ENCODE assay signal across 19 cellular contexts in genomic region chr17:13735444-13735843, GRCh38.
A peak's percentile ranks its signal among the peaks of the same experiment; 100 is the strongest.
DNase-seq lines count a peak whose midpoint lies in the region; FAIRE-seq and TF ChIP-seq lines count a peak whose summit lies in the region.
"Had no signal": no experiment of that assay in that cellular context is flagged by ENCODE, and none has a peak within 500 bp of the region (broad histone marks: within the 10 kb centered on the region; RNA-seq: fewer than 3 reads in every experiment).

No MANE protein-coding gene starts in this region.

- no peaks in the 10 kb centered on the region for H3K4me1 ChIP-seq in smooth muscle cell (ENCODE audit: low read depth)
- no peaks in the 10 kb centered on the region for H3K4me1 ChIP-seq in small intestine (ENCODE audit: control insufficient read depth in 2 of 2, insufficient read depth in 1 of 2, low read depth in 1 of 2, low read length in 1 of 2)
- H3K4me1 ChIP-seq: heart left ventricle, testis had no signal

- H3K9ac ChIP-seq in smooth muscle cell (ENCODE audit: low read depth), result no peak overlapping the region

- no peaks in the 10 kb centered on the region for H3K36me3 ChIP-seq in smooth muscle cell (ENCODE audit: low read depth)
- H3K36me3 ChIP-seq in small intestine (ENCODE audit: control insufficient read depth in 2 of 2, insufficient read depth in 2 of 2, low read length in 2 of 2), result no peaks in the 10 kb centered on the region
- H3K36me3 ChIP-seq: heart left ventricle had no signal

- 11% methylated on average over 2 of the region's 2 CpGs for WGBS in smooth muscle cell (ENCODE audit: low lambda C conversion rate)
- 31 to 55% (median 42%) methylated on average over 2 of the region's 2 CpGs for WGBS in small intestine, 3 donors

- no peaks in the 10 kb centered on the region for H4K20me1 ChIP-seq in smooth muscle cell (ENCODE audit: low read depth)

- H3K9me3 ChIP-seq in smooth muscle cell (replicated peaks; ENCODE audit: low read depth) (no peaks in the 10 kb centered on the region), small intestine (ENCODE audit: control insufficient read depth, low read depth) (no peaks in the 10 kb centered on the region)
- H3K9me3 ChIP-seq: heart left ventricle, testis had no signal

- DNase-seq in ELF-1 (ENCODE audit: low read depth, low spot score) (peak; percentile 43), OCI-M1 (lab: John Stamatoyannopoulos, UW) (peak; percentile 75), fibroblast of gingiva (ENCODE audit: low read depth) (peak; percentile 14), smooth muscle cell (lab: John Stamatoyannopoulos, UW; ENCODE audit: unreplicated experiment) (no peak), posterior vena cava (ENCODE audit: low spot score) (no peak), NCI-H510A treated with DMSO at 0.1 percent for 48 hours (lab: John Stamatoyannopoulos, UW) (no peak), small intestine (no peak)
- DNase-seq: activated gamma-delta T cell; aorta; heart left ventricle; kidney glomerular epithelial cell; NCI-H1048; NCI-H2107; nucleus accumbens; stimulated activated CD4-positive, alpha-beta T cell treated with anti-CD3 and anti-CD28 coated beads, Interleukin-4, amount 100 ng/mL, for 1 hour; testis had no signal

- H3K4me2 ChIP-seq in smooth muscle cell, result no peak overlapping the region

- H3K27me3 ChIP-seq in smooth muscle cell (ENCODE audit: low read depth), result no peaks in the 10 kb centered on the region
- no peaks in the 10 kb centered on the region for H3K27me3 ChIP-seq in small intestine (ENCODE audit: control insufficient read depth in 2 of 2, insufficient read depth in 2 of 2, low read length in 2 of 2)
- H3K27me3 ChIP-seq: heart left ventricle, testis had no signal

- intact Hi-C loops in posterior vena cava (cut with DNase I), result no loop called here

- H3K27ac ChIP-seq in smooth muscle cell (ENCODE audit: low read depth) (peak overlapping the region; percentile 8), small intestine (ENCODE audit: low read depth in 1 of 2, low read length in 1 of 2) (no peak overlapping the region)
- H3K27ac ChIP-seq: epithelial cell of prostate, heart left ventricle, RWPE1, testis had no signal

- peaks cover 31% of the 10 kb centered on the region for H3F3A ChIP-seq in smooth muscle cell (ENCODE audit: low read depth)

- H2AFZ ChIP-seq in smooth muscle cell (ENCODE audit: low read depth), result no peak overlapping the region

- FAIRE-seq in small intestine (lab: Jason Lieb, UNC), result no peak
- FAIRE-seq: K562 had no signal

- H3K79me2 ChIP-seq in smooth muscle cell (ENCODE audit: low read depth), result no peaks in the 10 kb centered on the region

- TF ChIP-seq CTCF in smooth muscle cell (IDR thresholded peaks at IDR 0.05; ENCODE audit: borderline replicate concordance, insufficient read depth, poor library complexity, severe bottlenecking), result no peak

- H3K4me3 ChIP-seq in smooth muscle cell (no peak overlapping the region), small intestine (ENCODE audit: low read depth in 1 of 2, low read length in 2 of 2) (no peak overlapping the region)
- H3K4me3 ChIP-seq: heart left ventricle, K562, testis had no signal

Comparison
In these comparisons a context has a peak if more than half of its experiments do, and no peak if none do; other contexts are left out.
1. DNase-seq: peak in ELF-1 (single experiment), OCI-M1 (single experiment) and fibroblast of gingiva (single experiment); none in smooth muscle cell (single experiment), posterior vena cava (single experiment), NCI-H510A treated with DMSO at 0.1 percent for 48 hours (single experiment) and small intestine (single experiment).